1 cellular context compared by ENCODE assay signal in genomic region chr2:42046819-42047487, GRCh38.
TF ChIP-seq lines count a peak whose summit lies in the region.

No MANE protein-coding gene starts in this region.

TF ChIP-seq in H1, 55 proteins besides CTCF, POLR2A, EP300 and RAD21 (continued from another document):
- TF ChIP-seq JUN (IDR thresholded peaks at IDR 0.05; ENCODE audit: low read depth, low read length) (peak; percentile 34; the same call in 1 of the 2 replicates), SRF (IDR thresholded peaks at IDR 0.05; ENCODE audit: low read depth, low read length) (no peak), USF2 (IDR thresholded peaks at IDR 0.05; ENCODE audit: low read length) (no peak), ATF2 (IDR thresholded peaks at IDR 0.05; ENCODE audit: low read length) (peak; percentile 84; the same call in 1 of the 2 replicates), RBBP5 (IDR thresholded peaks at IDR 0.05; ENCODE audit: borderline replicate concordance, low read depth, low read length) (0 out of 2 replicates have a peak, but pooled peaks have one; percentile 36), SIRT6 (IDR thresholded peaks at IDR 0.05; ENCODE audit: low read length) (no peak), JUND (IDR thresholded peaks at IDR 0.05; ENCODE audit: low read length) (peak; percentile 87), TBP (IDR thresholded peaks at IDR 0.05; ENCODE audit: low read depth, low read length) (peak; percentile 55; the same call in 1 of the 2 replicates), HDAC2 (IDR thresholded peaks at IDR 0.05; ENCODE audit: borderline replicate concordance in 1 of 2, low read depth in 2 of 2, low read length in 2 of 2) (peak in 1 of 2 experiments; percentile 8; a peak in 1 of 4 replicates), ATF3 (IDR thresholded peaks at IDR 0.05; ENCODE audit: insufficient read depth, low read depth, low read length) (peak; percentile 74), KDM4A (IDR thresholded peaks at IDR 0.05; ENCODE audit: low read depth, low read length, severe bottlenecking) (peak; percentile 30), SIN3A (conservative IDR thresholded peaks at IDR 0.05 in 1 of 2, IDR thresholded peaks at IDR 0.05 in 1 of 2; ENCODE audit: low read depth in 1 of 2, low read length in 2 of 2) (0 out of 4 replicates have a peak, but pooled peaks of 1 of the 2 experiments have one; percentile 51), E2F6 (IDR thresholded peaks at IDR 0.05) (peak; percentile 8; the same call in 1 of the 2 replicates), NANOG (IDR thresholded peaks at IDR 0.05; ENCODE audit: insufficient read depth, low read depth, low read length, poor library complexity, severe bottlenecking) (peak; percentile 8), RXRA (IDR thresholded peaks at IDR 0.05; ENCODE audit: insufficient read depth, low read depth, low read length) (no peak), MAX (IDR thresholded peaks at IDR 0.05) (peak; percentile 15; the same call in 1 of the 2 replicates), HDAC6 (IDR thresholded peaks at IDR 0.05; ENCODE audit: low read depth, low read length) (no peak), TEAD4 (IDR thresholded peaks at IDR 0.05; ENCODE audit: low read depth, low read length) (peak; percentile 43; the same call in 1 of the 2 replicates), BRCA1 (IDR thresholded peaks at IDR 0.05; ENCODE audit: low read depth, low read length) (no peak), PHF8 (conservative IDR thresholded peaks at IDR 0.05; ENCODE audit: low read depth, low read length) (peak; percentile 42; the same call in 1 of the 2 replicates), CTBP2 (IDR thresholded peaks at IDR 0.05; ENCODE audit: borderline replicate concordance, insufficient read depth, insufficient read length, low read length) (peak; percentile 27), TCF12 (IDR thresholded peaks at IDR 0.05; ENCODE audit: low read depth, low read length) (no peak), CHD7 (IDR thresholded peaks at IDR 0.05; ENCODE audit: insufficient replicate concordance, low read length) (no peak), RFX5 (IDR thresholded peaks at IDR 0.05; ENCODE audit: borderline replicate concordance, low read depth, low read length) (no peak), SP1 (IDR thresholded peaks at IDR 0.05; ENCODE audit: low read depth, low read length) (peak; percentile 50; the same call in 1 of the 2 replicates)
